3 cellular contexts compared by ENCODE assay signal in genomic region chr16:71869089-71869488, GRCh38.
"Had no signal": no experiment of that assay in that cellular context is flagged by ENCODE, and none has a peak within 500 bp of the region (broad histone marks: within the 10 kb centered on the region; RNA-seq: fewer than 3 reads in every experiment).

No MANE protein-coding gene starts in this region.

- DNase-seq: GDM1, GF-D8 had no signal

- ATAC-seq: GM12878 had no signal

- H3K4me3 ChIP-seq: GM12878 had no signal
